Comparison of ENCODE assay signal across 12 cellular contexts in the genomic region with DNA sequence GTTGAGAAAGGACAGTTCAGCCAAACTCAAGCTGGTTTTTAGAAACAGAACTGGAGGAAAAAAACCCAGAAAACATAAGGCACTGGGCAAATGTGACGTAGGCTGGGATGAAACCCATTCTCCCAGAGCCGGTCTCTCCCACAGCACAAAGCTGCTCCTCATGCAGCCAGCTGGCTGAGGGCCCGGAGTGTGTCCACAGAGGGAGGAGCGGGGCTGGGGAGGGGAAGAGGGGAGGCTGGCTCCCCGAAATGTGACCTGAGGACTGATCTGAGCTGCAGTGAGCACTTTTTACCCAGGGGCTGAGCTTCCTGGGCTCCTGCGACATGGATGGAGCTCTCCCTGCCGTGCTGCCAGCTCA. TPM values are rescaled to one million over a fixed set of nuclear protein-coding genes. Genes with fewer than 3 reads are reported as not detected.
A peak's percentile ranks its signal among the peaks of the same experiment; 100 is the strongest.
DNase-seq lines count a peak whose midpoint lies in the region; ATAC-seq and TF ChIP-seq lines count a peak whose summit lies in the region.
"Had no signal": no experiment of that assay in that cellular context is flagged by ENCODE, and none has a peak within 500 bp of the region (broad histone marks: within the 10 kb centered on the region; RNA-seq: fewer than 3 reads in every experiment).

No MANE protein-coding gene starts in this region.

- peaks cover 8% of the 10 kb centered on the region for H3K27me3 Mint-ChIP-seq in MCF 10A (ENCODE audit: insufficient read depth, unreplicated experiment)
- H3K27me3 Mint-ChIP-seq: activated CD8-positive, alpha-beta memory T cell treated with anti-CD3 and anti-CD28 coated beads, Interleukin-2, amount 10 ng/mL, durations not matched to agents 7 days and 5 days had no signal

- no peak overlapping the region for H2BK20ac ChIP-seq in IMR-90 (ENCODE audit: low read depth, low read length)

- in situ Hi-C loops in IMR-90 (cut with MboI; ENCODE audit: low sequenced_read_pairs) = no loop called here

- H3K27ac ChIP-seq in IMR-90 (ENCODE audit: insufficient read depth, low read length) = no peak overlapping the region
- peak overlapping the region; percentile 50 to 69 (median 52) for H3K27ac ChIP-seq in esophagus muscularis mucosa (replicated peaks in 1 of 4)
- H3K27ac ChIP-seq: neutrophil, WERI-Rb-1 had no signal

- no peak overlapping the region for H2BK5ac ChIP-seq in IMR-90 (ENCODE audit: low read depth, low read length, poor library complexity, severe bottlenecking)

- peak; percentile 54 for ATAC-seq in IMR-90 (ENCODE audit: low read depth)
- no peak for ATAC-seq in GM21528 (IDR thresholded peaks at IDR 0.05; ENCODE audit: low FRiP score, unreplicated experiment)
- ATAC-seq: activated CD8-positive, alpha-beta memory T cell treated with anti-CD3 and anti-CD28 coated beads, Interleukin-2, amount 10 ng/mL, durations not matched to agents 7 days and 5 days had no signal

- H2AK5ac ChIP-seq in IMR-90 (ENCODE audit: low read depth, low read length) = no peak overlapping the region

- no peaks in the 10 kb centered on the region for H3K79me1 ChIP-seq in IMR-90 (ENCODE audit: low read depth in 1 of 2, low read length in 2 of 2)

- dilution Hi-C loops in IMR-90 (cut with HindIII; ENCODE audit: low sequenced_read_pairs, unreplicated experiment) = no loop called here

- no peaks in the 10 kb centered on the region for H3K27me3 ChIP-seq in IMR-90 (ENCODE audit: control insufficient read depth, insufficient read depth, low read length)
- H3K27me3 ChIP-seq in esophagus muscularis mucosa = no peaks in the 10 kb centered on the region
- H3K27me3 ChIP-seq: neutrophil had no signal

- TF ChIP-seq RAD21 in IMR-90 (IDR thresholded peaks at IDR 0.05; ENCODE audit: low read length) = no peak

- 79% methylated on average over 2 of the region's 7 CpGs; no CpG with 5 or more reads in 1 of the 2 experiments for WGBS in IMR-90 (ENCODE audit: extremely low coverage in 2 of 2, insufficient read length in 1 of 2), 2 experiments
- WGBS in esophagus muscularis mucosa = 33% methylated on average over 7 of the region's 7 CpGs

- no peak overlapping the region for H4K5ac ChIP-seq in IMR-90 (ENCODE audit: low read depth, low read length)

- H3K4me3 Mint-ChIP-seq in MCF 10A (ENCODE audit: unreplicated experiment) = no peak overlapping the region
- H3K4me3 Mint-ChIP-seq: activated CD8-positive, alpha-beta memory T cell treated with anti-CD3 and anti-CD28 coated beads, Interleukin-2, amount 10 ng/mL, durations not matched to agents 7 days and 5 days had no signal

- no peak overlapping the region for H3K4ac ChIP-seq in IMR-90 (ENCODE audit: low read depth, low read length)

- no peaks in the 10 kb centered on the region for H3K9me3 Mint-ChIP-seq in MCF 10A (ENCODE audit: unreplicated experiment)

- no peak overlapping the region for H3K56ac ChIP-seq in IMR-90 (ENCODE audit: extremely low read depth, insufficient read depth, low read length)

- H3K4me1 ChIP-seq in IMR-90 (ENCODE audit: control insufficient read depth, insufficient read depth, low read length) (no peaks in the 10 kb centered on the region), esophagus muscularis mucosa (peaks cover 3 to 18% (median 16%) of the 10 kb centered on the region in 4 donors)

- peaks cover 5% of the 10 kb centered on the region for H3K36me3 ChIP-seq in IMR-90 (ENCODE audit: control insufficient read depth, insufficient read depth, low read length)
- H3K36me3 ChIP-seq in esophagus muscularis mucosa = peaks cover 0 to 47% (median 28%) of the 10 kb centered on the region in 4 donors
- H3K36me3 ChIP-seq: WERI-Rb-1 had no signal

- no peak overlapping the region for H4K91ac ChIP-seq in IMR-90 (ENCODE audit: insufficient read depth, low read depth, low read length)

- no peak overlapping the region for H3K18ac ChIP-seq in IMR-90 (ENCODE audit: low read depth, low read length)

- DNase-seq in IMR-90 (no peak), esophagus muscularis mucosa (ENCODE audit: extremely low spot score) (no peak), hypothalamus (lab: John Stamatoyannopoulos, UW) (peak in 49 of 51 donors; percentile 14 to 93 (median 78)), putamen (ENCODE audit: low spot score) (peak; percentile 91), NAMALWA (ENCODE audit: low spot score) (no peak), MCF 10A (ENCODE audit: unreplicated experiment) (no peak), germinal center (ENCODE audit: low spot score) (no peak)
- DNase-seq: activated CD8-positive, alpha-beta memory T cell treated with anti-CD3 and anti-CD28 coated beads, Interleukin-2, amount 10 ng/mL, durations not matched to agents 7 days and 5 days; trophoblast cell; WERI-Rb-1 had no signal

- no TSS peak for BruUV-seq in IMR-90 (replicated peaks; lab: Mats Ljungman, UMichigan)
- no TSS peak for BruUV-seq in MCF 10A (replicated peaks; lab: Mats Ljungman, UMichigan)

- H2BK15ac ChIP-seq in IMR-90 (ENCODE audit: low read depth, low read length) = no peak overlapping the region

- H3K27ac Mint-ChIP-seq in MCF 10A (ENCODE audit: low read depth, unreplicated experiment) = no peak overlapping the region
- H3K27ac Mint-ChIP-seq: activated CD8-positive, alpha-beta memory T cell treated with anti-CD3 and anti-CD28 coated beads, Interleukin-2, amount 10 ng/mL, durations not matched to agents 7 days and 5 days had no signal

- no peak overlapping the region for H3K14ac ChIP-seq in IMR-90 (replicated peaks; ENCODE audit: low read depth, low read length)

- peaks cover 5% of the 10 kb centered on the region for H3K36me3 Mint-ChIP-seq in MCF 10A (ENCODE audit: insufficient read depth, unreplicated experiment)

- no peak for TF ChIP-seq CTCF in IMR-90 (conservative IDR thresholded peaks at IDR 0.05; ENCODE audit: low read depth, low read length)
- no peak for TF ChIP-seq CTCF in esophagus muscularis mucosa (IDR thresholded peaks at IDR 0.05)
- TF ChIP-seq CTCF in MCF 10A (IDR thresholded peaks at IDR 0.05; ENCODE audit: unreplicated experiment) = no peak

- H2AFZ ChIP-seq in IMR-90 (replicated peaks; ENCODE audit: low read length, poor library complexity) = no peak overlapping the region

- POLR2A ChIA-PET in IMR-90 (lab: Charles Lee; ENCODE audit: unreplicated experiment) (no interaction called here), MCF 10A (lab: Yijun Ruan, JAX) (no interaction called here)

- H3K9me3 ChIP-seq in IMR-90 (ENCODE audit: control insufficient read depth, insufficient read depth, low read length) (no peaks in the 10 kb centered on the region), esophagus muscularis mucosa (no peaks in the 10 kb centered on the region)
- H3K9me3 ChIP-seq: neutrophil had no signal

- no peaks in the 10 kb centered on the region for H3K9me1 ChIP-seq in IMR-90 (ENCODE audit: insufficient read depth, low read length)

- TF ChIP-seq EP300 in esophagus muscularis mucosa (IDR thresholded peaks at IDR 0.05) = no peak

- H3K4me2 ChIP-seq in IMR-90 (ENCODE audit: low read depth, low read length) = no peak overlapping the region

- CTCF ChIA-PET in IMR-90 (lab: Yijun Ruan, JAX) = no interaction called here
- CTCF ChIA-PET in MCF 10A (lab: Yijun Ruan, JAX) = interaction anchor here (0.6 to 0.9 kb wide), 2 partner anchors 11 to 748 kb away, joined by 3 to 10 read pairs; no protein-coding TSS in a partner anchor

- no peak overlapping the region for H3K23ac ChIP-seq in IMR-90 (ENCODE audit: low read depth, low read length)

- intact Hi-C loops in IMR-90 (cut with micrococcal nuclease) (no loop called here), esophagus muscularis mucosa (cut with DNase I) (no loop called here), MCF 10A (cut with micrococcal nuclease) (no loop called here)

- no peak overlapping the region for H3K4me3 ChIP-seq in IMR-90 (ENCODE audit: insufficient read depth, low read depth, low read length)
- H3K4me3 ChIP-seq in esophagus muscularis mucosa = no peak overlapping the region

- no peaks in the 10 kb centered on the region for H4K20me1 ChIP-seq in IMR-90 (ENCODE audit: insufficient read depth, low read length)

- no peak for TF ChIP-seq POLR2A in IMR-90 (IDR thresholded peaks at IDR 0.05; ENCODE audit: low read depth, low read length)
- no peak for TF ChIP-seq POLR2A in esophagus muscularis mucosa (IDR thresholded peaks at IDR 0.05; ENCODE audit: low read depth)

- no peak overlapping the region for H3K9ac ChIP-seq in IMR-90 (ENCODE audit: low read depth, low read length)

- no peak overlapping the region for H2BK120ac ChIP-seq in IMR-90 (ENCODE audit: low read depth, low read length)

- no peaks in the 10 kb centered on the region for H3K4me1 Mint-ChIP-seq in MCF 10A (ENCODE audit: insufficient read depth, unreplicated experiment)
- H3K4me1 Mint-ChIP-seq: activated CD8-positive, alpha-beta memory T cell treated with anti-CD3 and anti-CD28 coated beads, Interleukin-2, amount 10 ng/mL, durations not matched to agents 7 days and 5 days had no signal

- H4K8ac ChIP-seq in IMR-90 (ENCODE audit: low read depth in 2 of 2, low read length in 2 of 2) = no peak overlapping the region

- H2AK9ac ChIP-seq in IMR-90 (replicated peaks; ENCODE audit: low read depth, low read length, poor library complexity) = peak overlapping the region; percentile 20

TF ChIP-seq in IMR-90, 13 proteins besides CTCF, POLR2A, EP300 and RAD21 (continues in another document):
- TF ChIP-seq NFE2L2 (IDR thresholded peaks at IDR 0.05; ENCODE audit: low read depth, low read length) (no peak), CHD1 (IDR thresholded peaks at IDR 0.05; ENCODE audit: low read depth, low read length) (no peak)

RNA-seq across cellular contexts. Expression of a gene that starts 20.8 kb away (rescaled TPM):
- total RNA-seq in IMR-90 (2012; rRNA removed) = 2.7 and 4.2 TPM in 2 replicates
- 33.0 and 34.5 TPM in 2 replicates for polyA plus RNA-seq in IMR-90 (2012; rRNA removed)
- polyA plus RNA-seq in IMR-90 (2012; cell fraction: cytosol; rRNA removed) = 33.7 and 84.8 TPM in 2 replicates
- polyA plus RNA-seq in IMR-90 (2012; cell fraction: nucleus; rRNA removed; ENCODE audit: low replicate concordance) = 98.2 and 101 TPM in 2 replicates
- total RNA-seq in esophagus muscularis mucosa = 10 to 100 TPM; 40.7 to 94.5 (median 69.3) TPM
- total RNA-seq in MCF 10A (2022) = not detected in 2 replicates
- total RNA-seq: activated CD8-positive, alpha-beta memory T cell treated with anti-CD3 and anti-CD28 coated beads, Interleukin-2, amount 10 ng/mL, durations not matched to agents 7 days and 5 days had no signal

RNA-seq across cellular contexts. Expression of a gene that starts 23.9 kb away (rescaled TPM):
- total RNA-seq in IMR-90 (2012; rRNA removed) (7.8 and 8.2 TPM in 2 replicates), esophagus muscularis mucosa (10 to 100 TPM; 10.1 to 17.9 (median 15.5) TPM), MCF 10A (2022) (30.7 and 39.1 TPM in 2 replicates)
- polyA plus RNA-seq in IMR-90 (2012; rRNA removed) = 13.7 and 16.8 TPM in 2 replicates
- polyA plus RNA-seq in IMR-90 (2012; cell fraction: cytosol; rRNA removed) = 5.6 and 7.9 TPM in 2 replicates
- polyA plus RNA-seq in IMR-90 (2012; cell fraction: nucleus; rRNA removed; ENCODE audit: low replicate concordance) = 71.8 and 97.1 TPM in 2 replicates

RNA-seq across cellular contexts. Expression of a gene that starts 35.5 kb away (rescaled TPM):
- total RNA-seq in IMR-90 (2012; rRNA removed) (0.90 and 1.1 TPM in 2 replicates), esophagus muscularis mucosa (1 to 10 TPM in 2 of 4 donors, under 1 TPM in 2; 0.71 to 1.7 (median 1.1) TPM), MCF 10A (2022) (16.8 and 22.5 TPM in 2 replicates)
- 6.4 and 9.2 TPM in 2 replicates for polyA plus RNA-seq in IMR-90 (2012; rRNA removed)
- 5.5 and 8.7 TPM in 2 replicates for polyA plus RNA-seq in IMR-90 (2012; cell fraction: cytosol; rRNA removed)
- 4.3 and 7.4 TPM in 2 replicates for polyA plus RNA-seq in IMR-90 (2012; cell fraction: nucleus; rRNA removed; ENCODE audit: low replicate concordance)
- total RNA-seq: activated CD8-positive, alpha-beta memory T cell treated with anti-CD3 and anti-CD28 coated beads, Interleukin-2, amount 10 ng/mL, durations not matched to agents 7 days and 5 days had no signal

RNA-seq across cellular contexts. Expression of a gene that starts 47.2 kb away (rescaled TPM):
- total RNA-seq in IMR-90 (2012; rRNA removed) = 15.2 and 23.9 TPM in 2 replicates
- polyA plus RNA-seq in IMR-90 (2012; rRNA removed) = 25.8 and 29.9 TPM in 2 replicates
- polyA plus RNA-seq in IMR-90 (2012; cell fraction: cytosol; rRNA removed) = 59.6 and 70.0 TPM in 2 replicates
- polyA plus RNA-seq in IMR-90 (2012; cell fraction: nucleus; rRNA removed; ENCODE audit: low replicate concordance) = 22.9 and 59.6 TPM in 2 replicates
- total RNA-seq in esophagus muscularis mucosa = under 1 TPM; 0.52 to 0.83 (median 0.69) TPM
- total RNA-seq in MCF 10A (2022) = 4.7 and 4.9 TPM in 2 replicates
- total RNA-seq: activated CD8-positive, alpha-beta memory T cell treated with anti-CD3 and anti-CD28 coated beads, Interleukin-2, amount 10 ng/mL, durations not matched to agents 7 days and 5 days had no signal

Comparison
In these comparisons a context has a peak if more than half of its experiments do, and no peak if none do; other contexts are left out.
1. DNase-seq: peak in hypothalamus (49 of 51) and putamen (single experiment); none in IMR-90 (single experiment), esophagus muscularis mucosa (single experiment), NAMALWA (single experiment), MCF 10A (single experiment) and germinal center (single experiment).